ENCODE assay signal across 17 cellular contexts in genomic region chr20:56755201-56755600, GRCh38.
DNase-seq lines count a peak whose midpoint lies in the region; TF ChIP-seq lines count a peak whose summit lies in the region.
"Had no signal": no experiment of that assay in that cellular context is flagged by ENCODE, and none has a peak within 500 bp of the region (broad histone marks: within the 10 kb centered on the region; RNA-seq: fewer than 3 reads in every experiment).

No MANE protein-coding gene starts in this region.

- intact Hi-C loops in spleen (cut with DNase I; ENCODE audit: low total_unique reads), result no loop called here

- H3K36me3 ChIP-seq in spleen, result no peaks in the 10 kb centered on the region
- H3K36me3 ChIP-seq: BE2C had no signal

- no peak for TF ChIP-seq POLR2A in spleen (IDR thresholded peaks at IDR 0.05)

- H3K9me3 ChIP-seq in spleen, result no peaks in the 10 kb centered on the region
- H3K9me3 ChIP-seq: BE2C had no signal

- H3K4me3 ChIP-seq in AG09309 (ENCODE audit: control insufficient read depth, low read depth, low read length) (no peak overlapping the region), fibroblast of mammary gland (ENCODE audit: control insufficient read depth, low read depth, low read length) (no peak overlapping the region), spleen (no peak overlapping the region)
- H3K4me3 ChIP-seq: GM23338 had no signal

- WGBS in spleen, 5 donors, result 65 to 85% (median 79%) methylated on average over 3 of the region's 3 CpGs

- H3K27me3 ChIP-seq in spleen (replicated peaks in 1 of 7), result peaks cover 0 to 43% (median 0%) of the 10 kb centered on the region in 7 donors
- H3K27me3 ChIP-seq: BE2C had no signal

- no peaks in the 10 kb centered on the region for H3K4me1 ChIP-seq in spleen
- H3K4me1 ChIP-seq: BE2C had no signal

- H3K27ac ChIP-seq in spleen, result no peak overlapping the region
- H3K27ac ChIP-seq: C4-2B had no signal

- TF ChIP-seq CTCF in AG09309 (IDR thresholded peaks at IDR 0.05; ENCODE audit: control insufficient read depth, insufficient read depth, low read depth, low read length, missing control alignments) (no peak), fibroblast of mammary gland (conservative IDR thresholded peaks at IDR 0.05; ENCODE audit: control insufficient read depth, insufficient read depth, low read depth, low read length) (no peak), spleen (IDR thresholded peaks at IDR 0.05 in 8 of 11, conservative IDR thresholded peaks at IDR 0.05 in 3 of 11) (no peak)

- DNase-seq in AG09309 (ENCODE audit: low read depth), result peak; percentile 31
- peak; percentile 53 for DNase-seq in GM04503 (ENCODE audit: low read depth)
- DNase-seq in SK-MEL-5 (ENCODE audit: low read depth, low spot score), result peak; percentile 53
- peak; percentile 12 for DNase-seq in fibroblast of mammary gland (ENCODE audit: low read depth)
- DNase-seq in HCEC 1CT, result no peak
- DNase-seq in KBM-7, result no peak
- no peak for DNase-seq in spleen
- DNase-seq in inferior parietal cortex (ENCODE audit: extremely low spot score), result no peak
- DNase-seq: 8988T; ACHN; BE2C; CD4-positive, alpha-beta memory T cell; COR-L47; DMS153; H7 had no signal

- in situ Hi-C loops in SK-MEL-5 (cut with HindIII; ENCODE audit: low pct_unique_long_range_greater_than_20kb, low sequenced_read_pairs), result no loop called here
- in situ Hi-C loops in KBM-7 (cut with MboI; ENCODE audit: low pct_unique_long_range_greater_than_20kb, low sequenced_read_pairs), result no loop called here

Comparison
In these comparisons a context has a peak if more than half of its experiments do, and no peak if none do; other contexts are left out.
1. DNase-seq: peak in AG09309 (single experiment), GM04503 (single experiment), SK-MEL-5 (single experiment) and fibroblast of mammary gland (single experiment); none in HCEC 1CT (single experiment), KBM-7 (single experiment), spleen (single experiment) and inferior parietal cortex (single experiment).